In the genomic region with DNA sequence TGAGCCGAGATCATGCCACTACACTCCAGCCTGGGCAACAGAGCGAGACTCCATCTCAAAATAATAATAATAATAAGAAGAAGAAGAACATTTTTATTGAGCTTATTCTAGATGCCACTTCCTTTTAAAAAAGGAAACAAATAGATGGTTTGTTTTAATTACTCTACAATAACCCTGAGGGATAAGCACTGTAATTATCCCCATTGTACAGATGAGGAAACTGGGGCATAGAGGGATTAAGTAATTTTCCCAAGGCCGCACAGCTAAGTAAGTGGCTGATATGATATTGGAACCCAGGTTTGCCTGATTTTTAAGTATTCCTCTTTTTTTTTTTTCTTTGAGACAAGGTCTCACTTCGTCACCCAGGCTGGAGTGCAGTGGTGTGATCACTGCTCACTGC, we compare ENCODE assay signal across 8 cellular contexts.
"Had no signal": no experiment of that assay in that cellular context is flagged by ENCODE, and none has a peak within 500 bp of the region (broad histone marks: within the 10 kb centered on the region; RNA-seq: fewer than 3 reads in every experiment).

No MANE protein-coding gene starts in this region.

- H3K27ac Mint-ChIP-seq: H9, IgD-negative memory B cell had no signal

- H3K27me3 Mint-ChIP-seq: IgD-negative memory B cell had no signal

- H3K9me3 Mint-ChIP-seq: IgD-negative memory B cell had no signal

- H3K4me3 ChIP-seq: GM23248 had no signal

- H3K4me1 Mint-ChIP-seq: H9 had no signal

- H3K27ac ChIP-seq: GM23248 had no signal

- H3K9ac ChIP-seq: GM23248 had no signal

- FAIRE-seq: H54, HTR-8/SVneo had no signal

- H2AFZ ChIP-seq: GM23248 had no signal

- DNase-seq: GM23248, GOT3, H9, HCEC 1CT, KG1 had no signal

- H3K4me3 Mint-ChIP-seq: H9, IgD-negative memory B cell had no signal
